1 cellular context compared by ENCODE assay signal in genomic region chr9:93712896-93713295, GRCh38.
TF ChIP-seq lines count a peak whose summit lies in the region.

No MANE protein-coding gene starts in this region.

TF ChIP-seq in WTC11, 78 proteins besides CTCF, POLR2A, EP300 and RAD21 (continued from another document):
- TF ChIP-seq, protein P1, sequence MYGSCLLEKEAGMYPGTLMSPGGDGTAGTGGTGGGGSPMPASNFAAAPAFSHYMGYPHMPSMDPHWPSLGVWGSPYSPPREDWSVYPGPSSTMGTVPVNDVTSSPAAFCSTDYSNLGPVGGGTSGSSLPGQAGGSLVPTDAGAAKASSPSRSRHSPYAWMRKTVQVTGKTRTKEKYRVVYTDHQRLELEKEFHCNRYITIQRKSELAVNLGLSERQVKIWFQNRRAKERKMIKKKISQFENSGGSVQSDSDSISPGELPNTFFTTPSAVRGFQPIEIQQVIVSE (CRISPR knock-in tag; IDR thresholded peaks at IDR 0.05; ENCODE audit: borderline replicate concordance): no peak
- TF ChIP-seq CBFB (CRISPR knock-in tag; IDR thresholded peaks at IDR 0.05; ENCODE audit: low read depth): no peak
- TF ChIP-seq FOXK1 (CRISPR knock-in tag; IDR thresholded peaks at IDR 0.05): no peak
- TF ChIP-seq ZNF671 (CRISPR knock-in tag; IDR thresholded peaks at IDR 0.05): no peak
- no peak for TF ChIP-seq HMGXB4 (CRISPR knock-in tag; IDR thresholded peaks at IDR 0.05)
- TF ChIP-seq JAZF1 (CRISPR knock-in tag; IDR thresholded peaks at IDR 0.05): no peak
- no peak for TF ChIP-seq SMAD4 (CRISPR knock-in tag; IDR thresholded peaks at IDR 0.05)
- no peak for TF ChIP-seq ATF1 (CRISPR knock-in tag; IDR thresholded peaks at IDR 0.05)
